13 cellular contexts compared by ENCODE assay signal in the genomic region with DNA sequence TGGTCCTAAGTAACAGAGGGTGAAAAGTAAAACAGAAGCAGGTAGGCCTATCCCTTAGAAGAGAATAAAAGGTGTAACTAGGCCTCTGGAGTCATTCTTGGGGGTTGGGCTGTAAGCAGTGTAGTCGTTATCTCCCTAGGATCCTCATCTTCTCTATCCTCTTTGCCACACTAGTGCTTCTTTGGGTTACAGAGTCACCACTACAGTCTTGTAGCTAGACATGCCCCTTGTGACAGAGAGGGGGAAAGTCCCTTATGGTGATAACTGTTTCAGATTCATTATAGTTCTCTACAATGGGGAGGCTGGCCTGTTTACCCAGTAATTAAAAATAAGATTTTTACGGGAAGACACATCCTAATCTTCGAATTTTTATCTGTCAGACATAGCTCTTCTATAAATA. TPM values are rescaled to one million over a fixed set of nuclear protein-coding genes. Genes with fewer than 3 reads are reported as not detected.
DNase-seq lines count a peak whose midpoint lies in the region; ATAC-seq and TF ChIP-seq lines count a peak whose summit lies in the region.
"Had no signal": no experiment of that assay in that cellular context is flagged by ENCODE, and none has a peak within 500 bp of the region (broad histone marks: within the 10 kb centered on the region; RNA-seq: fewer than 3 reads in every experiment).

No MANE protein-coding gene starts in this region.

- H3K27me3 Mint-ChIP-seq in activated CD4-positive, alpha-beta memory T cell treated with anti-CD3 and anti-CD28 coated beads for 36 hours: no peaks in the 10 kb centered on the region
- no peaks in the 10 kb centered on the region for H3K27me3 Mint-ChIP-seq in activated CD4-positive, alpha-beta memory T cell treated with anti-CD3 and anti-CD28 coated beads, Interleukin-2, amount 10 ng/mL, durations not matched to agents 7 days and 5 days
- H3K27me3 Mint-ChIP-seq in nephron progenitor cell (ENCODE audit: low read depth, poor library complexity): no peaks in the 10 kb centered on the region
- H3K27me3 Mint-ChIP-seq: IgD-negative memory B cell, type B pancreatic cell had no signal

- H3K27me3 ChIP-seq in upper lobe of right lung: no peaks in the 10 kb centered on the region

- H3K4me3 ChIP-seq in upper lobe of right lung: no peak overlapping the region

- H3K4me1 Mint-ChIP-seq in activated CD4-positive, alpha-beta memory T cell treated with anti-CD3 and anti-CD28 coated beads for 36 hours (ENCODE audit: low read depth): peaks cover 20% of the 10 kb centered on the region
- H3K4me1 Mint-ChIP-seq in activated CD4-positive, alpha-beta memory T cell treated with anti-CD3 and anti-CD28 coated beads, Interleukin-2, amount 10 ng/mL, durations not matched to agents 7 days and 5 days: peaks cover 15% of the 10 kb centered on the region
- no peaks in the 10 kb centered on the region for H3K4me1 Mint-ChIP-seq in nephron progenitor cell
- H3K4me1 Mint-ChIP-seq: H9 had no signal

- DNase-seq in activated CD4-positive, alpha-beta memory T cell treated with anti-CD3 and anti-CD28 coated beads for 36 hours: no peak
- DNase-seq in activated CD4-positive, alpha-beta memory T cell treated with anti-CD3 and anti-CD28 coated beads, Interleukin-2, amount 10 ng/mL, durations not matched to agents 7 days and 5 days: no peak
- no peak for DNase-seq in nephron progenitor cell
- DNase-seq in cerebellar cortex (ENCODE audit: low spot score): no peak
- no peak for DNase-seq in mucosa of gallbladder (ENCODE audit: low spot score)
- no peak for DNase-seq in upper lobe of right lung
- DNase-seq: activated CD8-positive, alpha-beta memory T cell treated with anti-CD3 and anti-CD28 coated beads for 24 hours; H9; kidney glomerular epithelial cell had no signal

- H3K9me3 ChIP-seq in upper lobe of right lung: no peaks in the 10 kb centered on the region

- intact Hi-C loops in activated CD4-positive, alpha-beta memory T cell treated with anti-CD3 and anti-CD28 coated beads for 36 hours (cut with micrococcal nuclease): loop anchor here (2.0 kb wide), 1 partner anchor 36 kb away; no protein-coding TSS in a partner anchor
- intact Hi-C loops in upper lobe of right lung (cut with DNase I): no loop called here

- peak overlapping the region; percentile 61 for H3K27ac Mint-ChIP-seq in activated CD4-positive, alpha-beta memory T cell treated with anti-CD3 and anti-CD28 coated beads for 36 hours
- H3K27ac Mint-ChIP-seq in activated CD4-positive, alpha-beta memory T cell treated with anti-CD3 and anti-CD28 coated beads, Interleukin-2, amount 10 ng/mL, durations not matched to agents 7 days and 5 days: no peak overlapping the region
- H3K27ac Mint-ChIP-seq in nephron progenitor cell: peak overlapping the region; percentile 41
- H3K27ac Mint-ChIP-seq: H9, type B pancreatic cell had no signal

- H3K36me3 Mint-ChIP-seq in activated CD4-positive, alpha-beta memory T cell treated with anti-CD3 and anti-CD28 coated beads for 36 hours: peaks cover 21% of the 10 kb centered on the region
- H3K36me3 Mint-ChIP-seq in activated CD4-positive, alpha-beta memory T cell treated with anti-CD3 and anti-CD28 coated beads, Interleukin-2, amount 10 ng/mL, durations not matched to agents 7 days and 5 days (ENCODE audit: low read depth): peaks cover 23% of the 10 kb centered on the region
- H3K36me3 Mint-ChIP-seq in nephron progenitor cell (ENCODE audit: low read depth): peaks cover 45% of the 10 kb centered on the region
- H3K36me3 Mint-ChIP-seq: IgD-negative memory B cell had no signal

- H3K4me3 Mint-ChIP-seq in activated CD4-positive, alpha-beta memory T cell treated with anti-CD3 and anti-CD28 coated beads for 36 hours: no peak overlapping the region
- no peak overlapping the region for H3K4me3 Mint-ChIP-seq in activated CD4-positive, alpha-beta memory T cell treated with anti-CD3 and anti-CD28 coated beads, Interleukin-2, amount 10 ng/mL, durations not matched to agents 7 days and 5 days
- H3K4me3 Mint-ChIP-seq in nephron progenitor cell: no peak overlapping the region
- H3K4me3 Mint-ChIP-seq: H9, IgD-negative memory B cell, type B pancreatic cell had no signal

- no peaks in the 10 kb centered on the region for H3K9me3 Mint-ChIP-seq in activated CD4-positive, alpha-beta memory T cell treated with anti-CD3 and anti-CD28 coated beads for 36 hours
- no peaks in the 10 kb centered on the region for H3K9me3 Mint-ChIP-seq in activated CD4-positive, alpha-beta memory T cell treated with anti-CD3 and anti-CD28 coated beads, Interleukin-2, amount 10 ng/mL, durations not matched to agents 7 days and 5 days
- no peaks in the 10 kb centered on the region for H3K9me3 Mint-ChIP-seq in nephron progenitor cell
- H3K9me3 Mint-ChIP-seq: H9, IgD-negative memory B cell, type B pancreatic cell had no signal

- H3K4me1 ChIP-seq in upper lobe of right lung: no peaks in the 10 kb centered on the region

- peaks cover 32% of the 10 kb centered on the region for H3K36me3 ChIP-seq in upper lobe of right lung

- ATAC-seq in GM21576 (IDR thresholded peaks at IDR 0.05; ENCODE audit: unreplicated experiment): peak; percentile 86
- ATAC-seq in HG03378 (IDR thresholded peaks at IDR 0.05; ENCODE audit: unreplicated experiment): peak; percentile 94
- ATAC-seq in upper lobe of right lung: no peak

- no peak overlapping the region for H3K27ac ChIP-seq in upper lobe of right lung

- CTCF ChIA-PET in activated CD4-positive, alpha-beta memory T cell treated with anti-CD3 and anti-CD28 coated beads for 36 hours (lab: Charles Lee): no interaction called here
- CTCF ChIA-PET in activated CD4-positive, alpha-beta memory T cell treated with anti-CD3 and anti-CD28 coated beads, Interleukin-2, amount 10 ng/mL, durations not matched to agents 7 days and 5 days (lab: Charles Lee): no interaction called here

- POLR2A ChIA-PET in activated CD4-positive, alpha-beta memory T cell treated with anti-CD3 and anti-CD28 coated beads for 36 hours (lab: Charles Lee): interaction anchor here (0.6 kb wide), 1 partner anchor 15 kb away, joined by 3 read pairs; no protein-coding TSS in a partner anchor
- POLR2A ChIA-PET in activated CD4-positive, alpha-beta memory T cell treated with anti-CD3 and anti-CD28 coated beads, Interleukin-2, amount 10 ng/mL, durations not matched to agents 7 days and 5 days (lab: Charles Lee): interaction anchor here (1.0 kb wide), 1 partner anchor 17 kb away, joined by 3 read pairs; no protein-coding TSS in a partner anchor

- TF ChIP-seq CTCF in nephron progenitor cell (IDR thresholded peaks at IDR 0.05) (no peak), upper lobe of right lung (IDR thresholded peaks at IDR 0.05) (no peak)

RNA-seq across cellular contexts. Expression of gene SRP54, which starts 16.4 kb away (rescaled TPM):
- 10 to 100 TPM; 82.6 to 87.7 TPM for total RNA-seq in activated CD4-positive, alpha-beta memory T cell treated with anti-CD3 and anti-CD28 coated beads for 36 hours
- total RNA-seq in activated CD4-positive, alpha-beta memory T cell treated with anti-CD3 and anti-CD28 coated beads, Interleukin-2, amount 10 ng/mL, durations not matched to agents 7 days and 5 days: 10 to 100 TPM; 69.4 to 71.2 TPM
- total RNA-seq in mucosa of gallbladder (37.3 TPM), upper lobe of right lung (47.5 TPM)
